Comparison of ENCODE assay signal across 19 cellular contexts in genomic region chr7:8201846-8202441, GRCh38.
DNase-seq lines count a peak whose midpoint lies in the region; ATAC-seq and TF ChIP-seq lines count a peak whose summit lies in the region.
"Had no signal": no experiment of that assay in that cellular context is flagged by ENCODE, and none has a peak within 500 bp of the region (broad histone marks: within the 10 kb centered on the region; RNA-seq: fewer than 3 reads in every experiment).

No MANE protein-coding gene starts in this region.

- H3K4me3 Mint-ChIP-seq in neural crest cell, result no peak overlapping the region
- H3K4me3 Mint-ChIP-seq in type B pancreatic cell, result no peak overlapping the region
- no peak overlapping the region for H3K4me3 Mint-ChIP-seq in stimulated activated memory B cell treated with anti-CD40 and anti-IgM and Interleukin-4, amounts not matched to agents 10 μg/mL and 1 μg/mL and 100 μg/mL, for 72 hours
- H3K4me3 Mint-ChIP-seq: stimulated activated naive B cell treated with anti-CD40 and anti-IgM and Interleukin-4, amounts not matched to agents 10 μg/mL and 1 μg/mL and 100 μg/mL, for 72 hours had no signal

- H3K4me1 Mint-ChIP-seq in neural crest cell, result peaks cover 9% of the 10 kb centered on the region
- peaks cover 17% of the 10 kb centered on the region for H3K4me1 Mint-ChIP-seq in type B pancreatic cell (ENCODE audit: unreplicated experiment)
- no peaks in the 10 kb centered on the region for H3K4me1 Mint-ChIP-seq in stimulated activated memory B cell treated with anti-CD40 and anti-IgM and Interleukin-4, amounts not matched to agents 10 μg/mL and 1 μg/mL and 100 μg/mL, for 72 hours

- peaks cover 6% of the 10 kb centered on the region for H3K9me3 Mint-ChIP-seq in neural crest cell
- H3K9me3 Mint-ChIP-seq in type B pancreatic cell, result peaks cover 6% of the 10 kb centered on the region
- no peaks in the 10 kb centered on the region for H3K9me3 Mint-ChIP-seq in stimulated activated memory B cell treated with anti-CD40 and anti-IgM and Interleukin-4, amounts not matched to agents 10 μg/mL and 1 μg/mL and 100 μg/mL, for 72 hours
- H3K9me3 Mint-ChIP-seq: stimulated activated naive B cell treated with anti-CD40 and anti-IgM and Interleukin-4, amounts not matched to agents 10 μg/mL and 1 μg/mL and 100 μg/mL, for 72 hours had no signal

- no peaks in the 10 kb centered on the region for H3K36me3 Mint-ChIP-seq in neural crest cell (ENCODE audit: low read depth)
- peaks cover 6% of the 10 kb centered on the region for H3K36me3 Mint-ChIP-seq in type B pancreatic cell
- no peaks in the 10 kb centered on the region for H3K36me3 Mint-ChIP-seq in stimulated activated memory B cell treated with anti-CD40 and anti-IgM and Interleukin-4, amounts not matched to agents 10 μg/mL and 1 μg/mL and 100 μg/mL, for 72 hours
- H3K36me3 Mint-ChIP-seq: stimulated activated naive B cell treated with anti-CD40 and anti-IgM and Interleukin-4, amounts not matched to agents 10 μg/mL and 1 μg/mL and 100 μg/mL, for 72 hours had no signal

- ATAC-seq in GM18511 (IDR thresholded peaks at IDR 0.05; ENCODE audit: unreplicated experiment), result peak; percentile 48
- no peak for ATAC-seq in stimulated activated memory B cell treated with anti-CD40 and anti-IgM and Interleukin-4, amounts not matched to agents 10 μg/mL and 1 μg/mL and 100 μg/mL, for 72 hours
- ATAC-seq: stimulated activated naive B cell treated with anti-CD40 and anti-IgM and Interleukin-4, amounts not matched to agents 10 μg/mL and 1 μg/mL and 100 μg/mL, for 72 hours had no signal

- DNase-seq in SIG-M5 treated with dmso at 0.1 percent for 504 hours (lab: John Stamatoyannopoulos, UW; ENCODE audit: unreplicated experiment), result peak; percentile 9
- no peak for DNase-seq in SIG-M5 (lab: John Stamatoyannopoulos, UW)
- DNase-seq in UCSD-AML1 (lab: John Stamatoyannopoulos, UW; ENCODE audit: unreplicated experiment), result peak; percentile 13
- DNase-seq in neural crest cell (ENCODE audit: low read depth, low spot score), result no peak
- DNase-seq in type B pancreatic cell (ENCODE audit: extremely low spot score, unreplicated experiment), result no peak
- DNase-seq in activated T-cell treated with anti-CD3 and anti-CD28 coated beads, Interleukin-2, amount 50 U/mL, for 48 hours, result no peak
- DNase-seq: activated effector memory CD4-positive, alpha-beta T cell treated with anti-CD3 and anti-CD28 coated beads, Interleukin-2, amount 50 U/mL, for 16 hours; adrenal gland; central memory CD4-positive, alpha-beta T cell; NCI-H146; NCI-H2171 treated with DMSO at 0.1 percent for 48 hours; NCI-H748 treated with DMSO at 0.1 percent for 48 hours; nucleus accumbens; retina; stimulated activated CD4-positive, alpha-beta T cell treated with anti-CD3 and anti-CD28 coated beads, Interleukin-15, amount 100 ng/mL, for 24 hours; stimulated activated naive B cell treated with anti-CD40 and anti-IgM and Interleukin-4, amounts not matched to agents 10 μg/mL and 1 μg/mL and 100 μg/mL, for 72 hours; T-helper 9 cell had no signal

- TF ChIP-seq CTCF in neural crest cell (conservative IDR thresholded peaks at IDR 0.05) (no peak), type B pancreatic cell (conservative IDR thresholded peaks at IDR 0.05) (no peak)

- H3K27ac Mint-ChIP-seq in neural crest cell (ENCODE audit: unreplicated experiment) (peak overlapping the region; percentile 90), type B pancreatic cell (no peak overlapping the region)
- H3K27ac Mint-ChIP-seq in stimulated activated memory B cell treated with anti-CD40 and anti-IgM and Interleukin-4, amounts not matched to agents 10 μg/mL and 1 μg/mL and 100 μg/mL, for 72 hours, result no peak overlapping the region
- H3K27ac Mint-ChIP-seq: stimulated activated naive B cell treated with anti-CD40 and anti-IgM and Interleukin-4, amounts not matched to agents 10 μg/mL and 1 μg/mL and 100 μg/mL, for 72 hours had no signal

- H3K27me3 Mint-ChIP-seq in neural crest cell (ENCODE audit: low read depth) (peaks cover 2% of the 10 kb centered on the region), type B pancreatic cell (peaks cover 3% of the 10 kb centered on the region)
- H3K27me3 Mint-ChIP-seq in stimulated activated memory B cell treated with anti-CD40 and anti-IgM and Interleukin-4, amounts not matched to agents 10 μg/mL and 1 μg/mL and 100 μg/mL, for 72 hours, result peaks cover 7% of the 10 kb centered on the region

Comparison
In these comparisons a context has a peak if more than half of its experiments do, and no peak if none do; other contexts are left out.
1. DNase-seq: peak in SIG-M5 treated with dmso at 0.1 percent for 504 hours (single experiment) and UCSD-AML1 (single experiment); none in SIG-M5 (single experiment), neural crest cell (single experiment), type B pancreatic cell (single experiment) and activated T-cell treated with anti-CD3 and anti-CD28 coated beads, Interleukin-2, amount 50 U/mL, for 48 hours (0 of 2).